23 cellular contexts compared by ENCODE assay signal in the genomic region with DNA sequence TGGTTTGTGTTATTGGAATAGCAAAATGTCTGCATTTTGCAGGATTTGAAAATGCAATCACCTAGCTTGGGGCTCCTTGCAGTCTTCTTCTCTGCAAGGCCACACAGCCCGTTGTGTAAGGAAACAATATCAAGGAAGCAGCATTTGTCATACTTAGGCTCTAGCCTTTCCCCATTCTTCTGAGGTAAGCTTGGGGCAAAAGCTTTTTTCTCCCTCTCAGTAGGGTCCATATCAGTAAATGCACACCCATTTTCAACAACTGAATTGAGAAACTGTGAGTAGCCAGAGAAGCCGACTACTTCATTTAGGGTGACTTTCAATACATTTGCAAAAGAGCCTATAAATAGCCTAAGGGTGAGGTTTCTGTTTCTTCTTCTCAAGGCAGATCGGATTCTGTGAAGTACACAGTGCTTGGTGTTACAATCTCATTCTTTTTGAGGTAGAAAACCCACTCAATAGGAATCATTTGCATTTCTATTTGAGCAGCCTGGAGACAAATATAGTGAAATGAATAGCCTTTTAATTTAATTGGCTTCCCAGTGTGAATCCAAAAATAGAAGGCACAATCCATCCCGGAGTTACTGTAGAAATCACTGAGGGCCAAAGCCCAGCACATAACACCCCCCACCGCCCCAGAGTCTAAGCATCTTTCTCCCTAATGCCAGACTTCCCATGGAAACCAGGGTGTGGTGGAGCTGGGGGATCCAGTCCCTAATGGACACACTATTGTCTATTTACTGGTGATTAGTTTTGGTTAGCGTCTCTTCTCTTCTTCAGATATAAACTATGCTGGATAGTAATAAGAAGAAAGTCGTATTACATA.
DNase-seq lines count a peak whose midpoint lies in the region; ATAC-seq and TF ChIP-seq lines count a peak whose summit lies in the region.
"Had no signal": no experiment of that assay in that cellular context is flagged by ENCODE, and none has a peak within 500 bp of the region (broad histone marks: within the 10 kb centered on the region; RNA-seq: fewer than 3 reads in every experiment).

No MANE protein-coding gene starts in this region.

- H3K9ac ChIP-seq in NT2/D1 (ENCODE audit: insufficient read length, low read depth) = no peak overlapping the region

- no peaks in the 10 kb centered on the region for H3K27me3 ChIP-seq in NT2/D1 (ENCODE audit: insufficient read depth, insufficient read length)
- H3K27me3 ChIP-seq: colonic mucosa, uterus had no signal

- peak; percentile 92 for ATAC-seq in GM18870 (IDR thresholded peaks at IDR 0.05; ENCODE audit: unreplicated experiment)
- ATAC-seq in HG02798 (IDR thresholded peaks at IDR 0.05; ENCODE audit: poor library complexity, unreplicated experiment) = peak; percentile 95
- ATAC-seq: activated CD4-positive, CD25-positive, alpha-beta regulatory T cell treated with anti-CD3 and anti-CD28 coated beads, Interleukin-2, amount 50 U/mL, for 24 hours; K562; stimulated activated naive CD8-positive, alpha-beta T cell treated with anti-CD3 and anti-CD28 coated beads, Interleukin-15, amount 100 ng/mL, for 72 hours had no signal

- H3K4me1 Mint-ChIP-seq in type B pancreatic cell (ENCODE audit: unreplicated experiment) = peaks cover 14% of the 10 kb centered on the region
- H3K4me1 Mint-ChIP-seq: immature natural killer cell; stimulated activated naive CD8-positive, alpha-beta T cell treated with anti-CD3 and anti-CD28 coated beads, Interleukin-15, amount 100 ng/mL, for 72 hours had no signal

- peaks cover 5% of the 10 kb centered on the region for H3K27me3 Mint-ChIP-seq in type B pancreatic cell
- H3K27me3 Mint-ChIP-seq: CD4-positive, alpha-beta T cell; stimulated activated naive CD8-positive, alpha-beta T cell treated with anti-CD3 and anti-CD28 coated beads, Interleukin-15, amount 100 ng/mL, for 72 hours had no signal

- H3K4me3 ChIP-seq in NT2/D1 (ENCODE audit: insufficient read length, low read depth) = no peak overlapping the region
- H3K4me3 ChIP-seq: colonic mucosa, K562, uterus had no signal

- H3K9me3 Mint-ChIP-seq in type B pancreatic cell = no peaks in the 10 kb centered on the region
- H3K9me3 Mint-ChIP-seq: CD4-positive, alpha-beta T cell; stimulated activated naive CD8-positive, alpha-beta T cell treated with anti-CD3 and anti-CD28 coated beads, Interleukin-15, amount 100 ng/mL, for 72 hours had no signal

- no peaks in the 10 kb centered on the region for H3K36me3 Mint-ChIP-seq in type B pancreatic cell
- H3K36me3 Mint-ChIP-seq: immature natural killer cell had no signal

- no peak for TF ChIP-seq CTCF in type B pancreatic cell (conservative IDR thresholded peaks at IDR 0.05)

- H3K36me3 ChIP-seq in NT2/D1 (ENCODE audit: insufficient read depth, insufficient read length, low read length) = no peaks in the 10 kb centered on the region
- H3K36me3 ChIP-seq: colonic mucosa, uterus had no signal

- peaks cover 2% of the 10 kb centered on the region for H3K4me1 ChIP-seq in NT2/D1 (ENCODE audit: insufficient read depth, insufficient read length)
- H3K4me1 ChIP-seq: colonic mucosa, uterus had no signal

- peak; percentile 45 for DNase-seq in COR-L47 (lab: John Stamatoyannopoulos, UW)
- peak; percentile 32 for DNase-seq in NT2/D1 (ENCODE audit: low read depth, low spot score)
- DNase-seq in stimulated activated CD4-positive, alpha-beta T cell treated with anti-CD3 and anti-CD28 coated beads, Interleukin-2, amount 100 ng/mL, for 48 hours = no peak
- DNase-seq in NCI-H446 treated with DMSO at 0.1 percent for 48 hours (lab: John Stamatoyannopoulos, UW) = no peak
- DNase-seq in type B pancreatic cell (ENCODE audit: extremely low spot score, unreplicated experiment) = no peak
- DNase-seq in NCI-H2171 (lab: John Stamatoyannopoulos, UW) = no peak
- DNase-seq: ACHN; activated gamma-delta T cell; aorta; CD4-positive, alpha-beta T cell; colonic mucosa; immature natural killer cell; NCI-H187; SHP77; stimulated activated CD4-positive, alpha-beta T cell treated with anti-CD3 and anti-CD28 coated beads, Interleukin-15, amount 100 ng/mL, for 24 hours; stimulated activated naive CD8-positive, alpha-beta T cell treated with anti-CD3 and anti-CD28 coated beads, Interleukin-15, amount 100 ng/mL, for 72 hours; T-helper 2 cell; uterus had no signal

- no peak overlapping the region for H3K27ac Mint-ChIP-seq in type B pancreatic cell
- H3K27ac Mint-ChIP-seq: CD4-positive, alpha-beta T cell; immature natural killer cell; stimulated activated naive CD8-positive, alpha-beta T cell treated with anti-CD3 and anti-CD28 coated beads, Interleukin-15, amount 100 ng/mL, for 72 hours had no signal

- no peaks in the 10 kb centered on the region for H3K9me3 ChIP-seq in NT2/D1 (ENCODE audit: insufficient read depth, low read length)
- H3K9me3 ChIP-seq: colonic mucosa, uterus had no signal

- H3K4me3 Mint-ChIP-seq in type B pancreatic cell = no peak overlapping the region
- H3K4me3 Mint-ChIP-seq: CD4-positive, alpha-beta T cell; immature natural killer cell; neural crest cell; stimulated activated naive CD8-positive, alpha-beta T cell treated with anti-CD3 and anti-CD28 coated beads, Interleukin-15, amount 100 ng/mL, for 72 hours had no signal

Comparison
In these comparisons a context has a peak if more than half of its experiments do, and no peak if none do; other contexts are left out.
1. DNase-seq: peak in COR-L47 (single experiment) and NT2/D1 (single experiment); none in stimulated activated CD4-positive, alpha-beta T cell treated with anti-CD3 and anti-CD28 coated beads, Interleukin-2, amount 100 ng/mL, for 48 hours (0 of 2), NCI-H446 treated with DMSO at 0.1 percent for 48 hours (single experiment), type B pancreatic cell (single experiment) and NCI-H2171 (single experiment).